17 cellular contexts compared by ENCODE assay signal in the genomic region with DNA sequence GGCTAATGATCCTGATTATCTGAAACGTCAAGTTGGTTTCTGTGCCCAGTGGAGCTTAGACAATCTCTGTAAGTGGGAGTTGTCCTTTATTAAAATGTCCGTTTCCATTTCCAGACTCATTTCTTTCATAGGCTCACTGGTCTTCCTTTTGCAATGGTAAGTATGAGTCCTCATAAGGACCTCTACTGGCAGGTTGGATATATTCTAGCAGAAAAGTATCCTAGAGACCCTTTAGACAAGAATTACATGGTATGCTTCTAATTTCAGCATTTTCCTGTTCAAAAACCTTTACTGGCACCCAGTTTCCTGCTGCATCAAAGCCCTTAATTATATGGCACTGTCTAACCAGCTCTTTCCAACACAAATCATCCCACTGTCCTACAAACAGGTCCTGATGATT. TPM values are rescaled to one million over a fixed set of nuclear protein-coding genes. Genes with fewer than 3 reads are reported as not detected.
DNase-seq lines count a peak whose midpoint lies in the region; ATAC-seq, FAIRE-seq and TF ChIP-seq lines count a peak whose summit lies in the region.
"Had no signal": no experiment of that assay in that cellular context is flagged by ENCODE, and none has a peak within 500 bp of the region (broad histone marks: within the 10 kb centered on the region; RNA-seq: fewer than 3 reads in every experiment).

No MANE protein-coding gene starts in this region.

- peak; percentile 27 for FAIRE-seq in H54 (lab: Jason Lieb, UNC)
- FAIRE-seq: G401.6 had no signal

- H3K4me1 Mint-ChIP-seq in endodermal cell (no peaks in the 10 kb centered on the region), chondrocyte (ENCODE audit: low read depth) (no peaks in the 10 kb centered on the region)
- H3K4me1 Mint-ChIP-seq: GM23338 had no signal

- H3K36me3 Mint-ChIP-seq in endodermal cell (ENCODE audit: low read depth) (peaks cover 84% of the 10 kb centered on the region), chondrocyte (ENCODE audit: low read depth) (peaks cover 67% of the 10 kb centered on the region)

- H3K4me1 ChIP-seq in adipocyte (ENCODE audit: control insufficient read depth, insufficient read depth, low read length): no peaks in the 10 kb centered on the region
- no peaks in the 10 kb centered on the region for H3K4me1 ChIP-seq in endodermal cell (ENCODE audit: control insufficient read depth, insufficient read depth, low read length)
- no peaks in the 10 kb centered on the region for H3K4me1 ChIP-seq in right cardiac atrium (ENCODE audit: control insufficient read depth, insufficient read depth, low read length)

- H3K9ac ChIP-seq in adipocyte (ENCODE audit: low read length) (no peak overlapping the region), endodermal cell (ENCODE audit: extremely low read depth, low read length, poor library complexity, severe bottlenecking) (no peak overlapping the region)

- H3K4me3 Mint-ChIP-seq in endodermal cell (no peak overlapping the region), chondrocyte (ENCODE audit: unreplicated experiment) (no peak overlapping the region)
- H3K4me3 Mint-ChIP-seq: GM23338 had no signal

- no peak for TF ChIP-seq POLR2A in H54 (IDR thresholded peaks at IDR 0.05; ENCODE audit: low read depth, low read length)

- TF ChIP-seq CTCF in endodermal cell (conservative IDR thresholded peaks at IDR 0.05): peak; percentile 36
- no peak for TF ChIP-seq CTCF in chondrocyte (IDR thresholded peaks at IDR 0.05)

- H3K27ac ChIP-seq in endodermal cell (ENCODE audit: low read depth, low read length) (no peak overlapping the region), right cardiac atrium (ENCODE audit: low read length) (no peak overlapping the region)

- peak overlapping the region; percentile 45 for H3K4me3 ChIP-seq in adipocyte (ENCODE audit: low read length)
- H3K4me3 ChIP-seq in endodermal cell (ENCODE audit: low read length): no peak overlapping the region
- no peak overlapping the region for H3K4me3 ChIP-seq in right cardiac atrium (ENCODE audit: low read length)
- H3K4me3 ChIP-seq: GM23338, HAP-1 had no signal

- H3K36me3 ChIP-seq in adipocyte (ENCODE audit: control insufficient read depth, insufficient read depth, low read length, severe bottlenecking): peaks cover 96% of the 10 kb centered on the region
- H3K36me3 ChIP-seq in endodermal cell (ENCODE audit: control insufficient read depth, insufficient read depth, low read length): peaks cover 94% of the 10 kb centered on the region

- no peaks in the 10 kb centered on the region for H3K27me3 ChIP-seq in adipocyte (replicated peaks; ENCODE audit: control insufficient read depth, insufficient read depth, low read length)
- no peaks in the 10 kb centered on the region for H3K27me3 ChIP-seq in endodermal cell (ENCODE audit: control insufficient read depth, insufficient read depth, low read length, poor library complexity, severe bottlenecking)
- H3K27me3 ChIP-seq in right cardiac atrium (ENCODE audit: control insufficient read depth, insufficient read depth): no peaks in the 10 kb centered on the region

- no peaks in the 10 kb centered on the region for H3K9me3 Mint-ChIP-seq in endodermal cell
- H3K9me3 Mint-ChIP-seq in chondrocyte (ENCODE audit: low read depth): peaks cover 22% of the 10 kb centered on the region
- H3K9me3 Mint-ChIP-seq: GM23338 had no signal

- H3K27ac Mint-ChIP-seq in endodermal cell (no peak overlapping the region), chondrocyte (ENCODE audit: unreplicated experiment) (no peak overlapping the region)
- H3K27ac Mint-ChIP-seq: CD4-positive, alpha-beta memory T cell; GM23338 had no signal

- 98 to 100% methylated on average over 1 to 2 of the region's 2 CpGs for WGBS in endodermal cell (ENCODE audit: insufficient coverage in 1 of 2, insufficient read length in 1 of 2), 2 experiments
- 80% methylated on average over 2 of the region's 2 CpGs for WGBS in right cardiac atrium

- no peak for ATAC-seq in GM18868 (IDR thresholded peaks at IDR 0.05; ENCODE audit: unreplicated experiment)
- ATAC-seq in right cardiac atrium: no peak
- no peak for ATAC-seq in GM21390 (IDR thresholded peaks at IDR 0.05; ENCODE audit: unreplicated experiment)
- ATAC-seq: GM23338 had no signal

- intact Hi-C loops in right cardiac atrium (cut with DNase I): no loop called here

- H3K9me3 ChIP-seq in adipocyte (ENCODE audit: control insufficient read depth, low read length) (peaks cover 56% of the 10 kb centered on the region), endodermal cell (ENCODE audit: control insufficient read depth, low read length) (no peaks in the 10 kb centered on the region), right cardiac atrium (ENCODE audit: control insufficient read depth, low read length) (peaks cover 2% of the 10 kb centered on the region)
- H3K9me3 ChIP-seq: HAP-1 had no signal

- peak; percentile 4 for DNase-seq in ELR (ENCODE audit: low read depth)
- no peak for DNase-seq in H54 (ENCODE audit: insufficient read length, low spot score)
- DNase-seq in adipocyte (ENCODE audit: low read depth): no peak
- no peak for DNase-seq in endodermal cell
- DNase-seq in right cardiac atrium: no peak
- no peak for DNase-seq in chondrocyte (ENCODE audit: low spot score)
- DNase-seq: C1 segment of cervical spinal cord; Calu3; CD4-positive, alpha-beta memory T cell; COR-L47; DMS53; DMS79 treated with DMSO at 0.1 percent for 48 hours had no signal

- H3K27me3 Mint-ChIP-seq in endodermal cell (ENCODE audit: insufficient read depth): no peaks in the 10 kb centered on the region
- H3K27me3 Mint-ChIP-seq in chondrocyte (ENCODE audit: low read depth): no peaks in the 10 kb centered on the region
- H3K27me3 Mint-ChIP-seq: CD4-positive, alpha-beta memory T cell had no signal

RNA-seq across cellular contexts. Expression of gene ARL2BP, which starts 28.1 kb away (rescaled TPM):
- total RNA-seq in endodermal cell (10 to 100 TPM; 22.6 to 31.3 TPM), right cardiac atrium (10 to 100 TPM; 44.8 to 58.4 (median 52.0) TPM), chondrocyte (69.5 to 89.1 TPM (median 70.1 TPM) in 3 replicates)
- polyA plus RNA-seq in endodermal cell (2013, experiment 1 of 2): 60.5 TPM
- polyA plus RNA-seq in endodermal cell (2013, experiment 2 of 2): 63.1 TPM
- polyA plus RNA-seq in right cardiac atrium: 51.6 TPM

RNA-seq across cellular contexts. Expression of gene RSPRY1, which starts 30.8 kb away (rescaled TPM):
- 10 to 100 TPM; 40.3 to 46.5 TPM for total RNA-seq in endodermal cell
- polyA plus RNA-seq in endodermal cell (2013, experiment 1 of 2): 42.0 TPM
- 38.2 TPM for polyA plus RNA-seq in endodermal cell (2013, experiment 2 of 2)
- total RNA-seq in right cardiac atrium: 10 to 100 TPM; 13.7 to 21.1 (median 17.4) TPM
- polyA plus RNA-seq in right cardiac atrium: 7.3 TPM
- total RNA-seq in chondrocyte: 38.9 to 48.7 TPM (median 42.6 TPM) in 3 replicates

RNA-seq across cellular contexts. Expression of gene PSME3IP1, which starts 31.1 kb away (rescaled TPM):
- total RNA-seq in endodermal cell (100 to 1,000 TPM in 1 of 2 donors, 10 to 100 TPM in 1; 94.2 to 102 TPM), right cardiac atrium (10 to 100 TPM; 63.6 to 68.7 (median 65.0) TPM), chondrocyte (51.3 to 65.5 TPM (median 56.8 TPM) in 3 replicates)
- 107 TPM for polyA plus RNA-seq in endodermal cell (2013, experiment 1 of 2)
- polyA plus RNA-seq in endodermal cell (2013, experiment 2 of 2): 106 TPM
- polyA plus RNA-seq in right cardiac atrium: 57.8 TPM
